In genomic region chr11:111395749-111396148, GRCh38 we compare ENCODE assay signal across 1 cellular context.
TF ChIP-seq lines count a peak whose summit lies in the region.

No MANE protein-coding gene starts in this region.

TF ChIP-seq in HepG2, 621 proteins besides CTCF, POLR2A, EP300 and RAD21:
- TF ChIP-seq ZNF564 (CRISPR knock-in tag; IDR thresholded peaks at IDR 0.05) (0 out of 2 replicates have a peak, but pooled peaks have one; percentile 1), CCDC6 (CRISPR knock-in tag; IDR thresholded peaks at IDR 0.05) (0 out of 2 replicates have a peak, but pooled peaks have one; percentile 8), ZNF788 (CRISPR knock-in tag; IDR thresholded peaks at IDR 0.05; ENCODE audit: borderline replicate concordance) (no peak), ZBTB26 (CRISPR knock-in tag; IDR thresholded peaks at IDR 0.05; ENCODE audit: borderline replicate concordance) (no peak), KLF16 (CRISPR knock-in tag; IDR thresholded peaks at IDR 0.05) (no peak)
